In genomic region chr14:99534863-99535262, GRCh38 we compare ENCODE assay signal across 16 cellular contexts. TPM values are rescaled to one million over a fixed set of nuclear protein-coding genes. Genes with fewer than 3 reads are reported as not detected.
A peak's percentile ranks its signal among the peaks of the same experiment; 100 is the strongest.
DNase-seq lines count a peak whose midpoint lies in the region; ATAC-seq and TF ChIP-seq lines count a peak whose summit lies in the region.
"Had no signal": no experiment of that assay in that cellular context is flagged by ENCODE, and none has a peak within 500 bp of the region (broad histone marks: within the 10 kb centered on the region; RNA-seq: fewer than 3 reads in every experiment).

No MANE protein-coding gene starts in this region.

- peak; percentile 71 for ATAC-seq in SK-N-SH treated with all-trans-retinoic acid at 6 μM for 48 hours
- ATAC-seq in left ventricle myocardium superior: peak; percentile 79
- ATAC-seq in GM18517 (IDR thresholded peaks at IDR 0.05; ENCODE audit: unreplicated experiment): no peak
- ATAC-seq: activated CD8-positive, alpha-beta T cell treated with anti-CD3 and anti-CD28 coated beads for 36 hours had no signal

- peak; percentile 46 for DNase-seq in G401 (ENCODE audit: low spot score)
- DNase-seq in left ventricle myocardium superior: peak; percentile 76
- DNase-seq in posterior cingulate gyrus: peak; percentile 26 to 93 (median 58)
- no peak for DNase-seq in GM19238 (ENCODE audit: insufficient read length, low spot score)
- no peak for DNase-seq in GM03348 (ENCODE audit: low spot score)
- no peak for DNase-seq in breast epithelium (ENCODE audit: low spot score in 2 of 2)
- DNase-seq: activated CD8-positive, alpha-beta T cell treated with anti-CD3 and anti-CD28 coated beads for 36 hours; activated naive CD4-positive, alpha-beta T cell treated with Interleukin-2 at 50 U/mL for 16 hours; Kasumi-1; lower lobe of right lung; stimulated activated CD4-positive, alpha-beta T cell treated with anti-CD3 and anti-CD28 coated beads, Interleukin-1b, Interleukin-23, amount 100 ng/mL, for 48 hours had no signal

- H3K9me3 ChIP-seq in breast epithelium: no peaks in the 10 kb centered on the region
- H3K9me3 ChIP-seq: lower lobe of right lung had no signal

- H3K4me3 ChIP-seq in breast epithelium: no peak overlapping the region
- H3K4me3 ChIP-seq: hepatocyte, lower lobe of right lung had no signal

- intact Hi-C loops in left ventricle myocardium superior (cut with micrococcal nuclease): no loop called here
- intact Hi-C loops in posterior cingulate gyrus (cut with DNase I): no loop called here
- intact Hi-C loops in breast epithelium (cut with DNase I; ENCODE audit: low total_unique reads): no loop called here

- no peaks in the 10 kb centered on the region for H3K27me3 ChIP-seq in breast epithelium
- H3K27me3 ChIP-seq: hepatocyte had no signal

- H3K4me1 ChIP-seq in breast epithelium: no peaks in the 10 kb centered on the region
- H3K4me1 ChIP-seq: parathyroid adenoma had no signal

- no peak for TF ChIP-seq CTCF in breast epithelium (IDR thresholded peaks at IDR 0.05)

- no peaks in the 10 kb centered on the region for H3K36me3 ChIP-seq in breast epithelium
- H3K36me3 ChIP-seq: lower lobe of right lung had no signal

- no peak overlapping the region for H3K27ac ChIP-seq in breast epithelium
- H3K27ac ChIP-seq: epithelial cell of prostate, hepatocyte, lower lobe of right lung, parathyroid adenoma had no signal

- in situ Hi-C loops in G401 (cut with HindIII; ENCODE audit: low sequenced_read_pairs): no loop called here

- no peak for TF ChIP-seq POLR2A in breast epithelium (IDR thresholded peaks at IDR 0.05)

TF ChIP-seq in SK-N-SH treated with all-trans-retinoic acid at 6 μM for 48 hours, 23 proteins besides CTCF, POLR2A, EP300 and RAD21:
- TF ChIP-seq TCF4 (CRISPR knock-in tag; IDR thresholded peaks at IDR 0.05; ENCODE audit: borderline replicate concordance) (no peak), RARB (CRISPR knock-in tag; IDR thresholded peaks at IDR 0.05) (no peak), ZC3H10 (CRISPR knock-in tag; IDR thresholded peaks at IDR 0.05) (no peak), ESRRG (CRISPR knock-in tag; IDR thresholded peaks at IDR 0.05) (no peak), TOX (CRISPR knock-in tag; IDR thresholded peaks at IDR 0.05; ENCODE audit: borderline replicate concordance) (no peak), ARNTL (CRISPR knock-in tag; IDR thresholded peaks at IDR 0.05; ENCODE audit: borderline replicate concordance, low read depth) (no peak), ZNF8 (CRISPR knock-in tag; IDR thresholded peaks at IDR 0.05) (no peak), CREB5 (CRISPR knock-in tag; IDR thresholded peaks at IDR 0.05; ENCODE audit: low read depth) (no peak), ISL1 (CRISPR knock-in tag; IDR thresholded peaks at IDR 0.05) (no peak), CSDC2 (CRISPR knock-in tag; IDR thresholded peaks at IDR 0.05) (no peak), PPARA (CRISPR knock-in tag; IDR thresholded peaks at IDR 0.05; ENCODE audit: borderline replicate concordance) (no peak)
- TF ChIP-seq, protein P1, sequence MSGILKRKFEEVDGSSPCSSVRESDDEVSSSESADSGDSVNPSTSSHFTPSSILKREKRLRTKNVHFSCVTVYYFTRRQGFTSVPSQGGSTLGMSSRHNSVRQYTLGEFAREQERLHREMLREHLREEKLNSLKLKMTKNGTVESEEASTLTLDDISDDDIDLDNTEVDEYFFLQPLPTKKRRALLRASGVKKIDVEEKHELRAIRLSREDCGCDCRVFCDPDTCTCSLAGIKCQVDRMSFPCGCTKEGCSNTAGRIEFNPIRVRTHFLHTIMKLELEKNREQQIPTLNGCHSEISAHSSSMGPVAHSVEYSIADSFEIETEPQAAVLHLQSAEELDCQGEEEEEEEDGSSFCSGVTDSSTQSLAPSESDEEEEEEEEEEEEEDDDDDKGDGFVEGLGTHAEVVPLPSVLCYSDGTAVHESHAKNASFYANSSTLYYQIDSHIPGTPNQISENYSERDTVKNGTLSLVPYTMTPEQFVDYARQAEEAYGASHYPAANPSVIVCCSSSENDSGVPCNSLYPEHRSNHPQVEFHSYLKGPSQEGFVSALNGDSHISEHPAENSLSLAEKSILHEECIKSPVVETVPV (CRISPR knock-in tag; IDR thresholded peaks at IDR 0.05): no peak

RNA-seq across cellular contexts. Expression of gene CCNK, which starts 53.7 kb away (rescaled TPM):
- total RNA-seq in G401 (2014; rRNA removed; shearing (Covaris generic)): 5.9 and 16.7 TPM in 2 replicates
- 37.5 TPM for total RNA-seq in left ventricle myocardium superior
- 10 to 100 TPM; 23.0 to 29.0 (median 23.9) TPM for total RNA-seq in breast epithelium

RNA-seq across cellular contexts. Expression of gene SETD3, which starts 54.2 kb away (rescaled TPM):
- 43.7 and 54.9 TPM in 2 replicates for total RNA-seq in G401 (2014; rRNA removed; shearing (Covaris generic))
- total RNA-seq in left ventricle myocardium superior (99.1 TPM), breast epithelium (100 to 1,000 TPM in 1 of 3 donors, 10 to 100 TPM in 2; 79.0 to 101 (median 89.9) TPM)

Comparison
In these comparisons a context has a peak if more than half of its experiments do, and no peak if none do; other contexts are left out.
1. DNase-seq: peak in G401 (single experiment), left ventricle myocardium superior (single experiment) and posterior cingulate gyrus (10 of 10); none in GM19238 (single experiment), GM03348 (single experiment) and breast epithelium (0 of 2).